Comparison of ENCODE assay signal across 19 cellular contexts in genomic region chr20:17902531-17903083, GRCh38.
"Had no signal": no experiment of that assay in that cellular context is flagged by ENCODE, and none has a peak within 500 bp of the region (broad histone marks: within the 10 kb centered on the region; RNA-seq: fewer than 3 reads in every experiment).

No MANE protein-coding gene starts in this region.

- H3K27me3 ChIP-seq: cardiac muscle cell, ovary, thyroid gland had no signal

- H3K36me3 ChIP-seq: cardiac muscle cell, esophagus squamous epithelium, ovary, thyroid gland had no signal

- H3K4me3 ChIP-seq: cardiac muscle cell, esophagus squamous epithelium, mucosa of descending colon, ovary, smooth muscle cell, thyroid gland had no signal

- DNase-seq: activated CD4-positive, alpha-beta T cell treated with anti-CD3 and anti-CD28 coated beads for 4 hours; activated CD8-positive, alpha-beta T cell treated with anti-CD3 and anti-CD28 coated beads for 36 hours; activated naive CD4-positive, alpha-beta T cell treated with Interleukin-2 at 50 U/mL for 16 hours; activated naive CD8-positive, alpha-beta T cell treated with anti-CD3 and anti-CD28 coated beads, Interleukin-2, amount 10 ng/mL, durations not matched to agents 7 days and 5 days; activated T-cell treated with anti-CD3 and anti-CD28 coated beads, Interleukin-2, amount 50 U/mL, for 1 hour; amygdala; dermis blood vessel endothelial cell; effector memory CD8-positive, alpha-beta T cell; esophagus squamous epithelium; mesenchymal stem cell; mucosa of descending colon; naive thymus-derived CD4-positive, alpha-beta T cell; ovary; stimulated activated CD4-positive, alpha-beta T cell treated with anti-CD3 and anti-CD28 coated beads, Interleukin-4, amount 100 ng/mL, for 1 hour; thyroid gland had no signal

- H3K9me3 ChIP-seq: esophagus squamous epithelium, mucosa of descending colon, ovary, thyroid gland had no signal

- H3K36me3 Mint-ChIP-seq: activated naive CD8-positive, alpha-beta T cell treated with anti-CD3 and anti-CD28 coated beads, Interleukin-2, amount 10 ng/mL, durations not matched to agents 7 days and 5 days; naive thymus-derived CD4-positive, alpha-beta T cell had no signal

- H3K4me3 Mint-ChIP-seq: activated CD8-positive, alpha-beta T cell treated with anti-CD3 and anti-CD28 coated beads for 36 hours; activated naive CD8-positive, alpha-beta T cell treated with anti-CD3 and anti-CD28 coated beads, Interleukin-2, amount 10 ng/mL, durations not matched to agents 7 days and 5 days; effector memory CD8-positive, alpha-beta T cell; naive thymus-derived CD4-positive, alpha-beta T cell had no signal

- H3K9me3 Mint-ChIP-seq: activated CD8-positive, alpha-beta T cell treated with anti-CD3 and anti-CD28 coated beads for 36 hours; activated naive CD8-positive, alpha-beta T cell treated with anti-CD3 and anti-CD28 coated beads, Interleukin-2, amount 10 ng/mL, durations not matched to agents 7 days and 5 days; activated T-helper 2 cell treated with anti-CD3 and anti-CD28 coated beads, Interferon-gamma antibody, Interleukin-2, Interleukin-4, amounts not matched to agents 10 μg/mL and 5 μg/mL and 100 μg/mL, durations not matched to agents 14 hours and 24 hours and 36 hours; effector memory CD8-positive, alpha-beta T cell had no signal

- ATAC-seq: activated CD8-positive, alpha-beta T cell treated with anti-CD3 and anti-CD28 coated beads for 36 hours; effector memory CD8-positive, alpha-beta T cell; mucosa of descending colon; naive thymus-derived CD4-positive, alpha-beta T cell; sciatic nerve had no signal

- H3K4me2 ChIP-seq: smooth muscle cell had no signal

- H3K4me1 ChIP-seq: thyroid gland had no signal

- H3K27ac Mint-ChIP-seq: activated CD8-positive, alpha-beta T cell treated with anti-CD3 and anti-CD28 coated beads for 36 hours; activated T-helper 2 cell treated with anti-CD3 and anti-CD28 coated beads, Interferon-gamma antibody, Interleukin-2, Interleukin-4, amounts not matched to agents 10 μg/mL and 5 μg/mL and 100 μg/mL, durations not matched to agents 14 hours and 24 hours and 36 hours; effector memory CD8-positive, alpha-beta T cell had no signal

- H3K27ac ChIP-seq: cardiac muscle cell, esophagus squamous epithelium, ovary, thyroid gland had no signal
